9 cellular contexts compared by ENCODE assay signal in genomic region chr15:55222588-55222987, GRCh38. TPM values are rescaled to one million over a fixed set of nuclear protein-coding genes. Genes with fewer than 3 reads are reported as not detected.
A peak's percentile ranks its signal among the peaks of the same experiment; 100 is the strongest.
DNase-seq lines count a peak whose midpoint lies in the region; ATAC-seq and TF ChIP-seq lines count a peak whose summit lies in the region.
"Had no signal": no experiment of that assay in that cellular context is flagged by ENCODE, and none has a peak within 500 bp of the region (broad histone marks: within the 10 kb centered on the region; RNA-seq: fewer than 3 reads in every experiment).

No MANE protein-coding gene starts in this region.

- no peak for TF ChIP-seq POLR2A in stomach (IDR thresholded peaks at IDR 0.05)

- peak overlapping the region; percentile 8 for H3K4me3 Mint-ChIP-seq in activated naive CD4-positive, alpha-beta T cell treated with anti-CD3 and anti-CD28 coated beads, Interleukin-2, amount 10 ng/mL, durations not matched to agents 7 days and 5 days
- H3K4me3 Mint-ChIP-seq in T-helper 1 cell treated with Interleukin-12 subunit alpha and Interleukin-12 subunit beta and Interleukin-4 antibody, amounts not matched to agents 30 μg/mL and 1 μg/mL, for 36 hours: peak overlapping the region; percentile 38
- no peak overlapping the region for H3K4me3 Mint-ChIP-seq in chondrocyte (ENCODE audit: unreplicated experiment)

- peak overlapping the region; percentile 76 for H3K27ac Mint-ChIP-seq in activated naive CD4-positive, alpha-beta T cell treated with anti-CD3 and anti-CD28 coated beads, Interleukin-2, amount 10 ng/mL, durations not matched to agents 7 days and 5 days
- H3K27ac Mint-ChIP-seq in T-helper 1 cell treated with Interleukin-12 subunit alpha and Interleukin-12 subunit beta and Interleukin-4 antibody, amounts not matched to agents 30 μg/mL and 1 μg/mL, for 36 hours: peak overlapping the region; percentile 52
- no peak overlapping the region for H3K27ac Mint-ChIP-seq in chondrocyte (ENCODE audit: unreplicated experiment)

- H3K4me1 ChIP-seq in stomach: peaks cover 21 to 84% (median 26%) of the 10 kb centered on the region in 4 donors
- H3K4me1 ChIP-seq in psoas muscle: no peaks in the 10 kb centered on the region

- intact Hi-C loops in stomach (cut with DNase I; ENCODE audit: low total_unique reads): loop anchor here (10.0 kb wide), 1 partner anchor 212 kb away; no protein-coding TSS in a partner anchor
- intact Hi-C loops in psoas muscle (cut with DNase I): loop anchor here in 1 of 2 donors (5.0 kb wide), 1 partner anchor 60 kb away; no protein-coding TSS in a partner anchor

- peaks cover 84% of the 10 kb centered on the region for H3K4me1 Mint-ChIP-seq in activated naive CD4-positive, alpha-beta T cell treated with anti-CD3 and anti-CD28 coated beads, Interleukin-2, amount 10 ng/mL, durations not matched to agents 7 days and 5 days
- peaks cover 57% of the 10 kb centered on the region for H3K4me1 Mint-ChIP-seq in T-helper 1 cell treated with Interleukin-12 subunit alpha and Interleukin-12 subunit beta and Interleukin-4 antibody, amounts not matched to agents 30 μg/mL and 1 μg/mL, for 36 hours (ENCODE audit: low read depth)
- peaks cover 14% of the 10 kb centered on the region for H3K4me1 Mint-ChIP-seq in chondrocyte (ENCODE audit: low read depth)

- no peak for TF ChIP-seq EP300 in stomach (IDR thresholded peaks at IDR 0.05)

- no peak for DNase-seq in activated naive CD4-positive, alpha-beta T cell treated with anti-CD3 and anti-CD28 coated beads, Interleukin-2, amount 10 ng/mL, durations not matched to agents 7 days and 5 days
- no peak for DNase-seq in activated naive CD4-positive, alpha-beta T cell (lab: John Stamatoyannopoulos, UW)
- DNase-seq in stomach: no peak
- DNase-seq in H4 (ENCODE audit: low spot score): no peak
- no peak for DNase-seq in psoas muscle
- DNase-seq in chondrocyte (ENCODE audit: low spot score): no peak

- peaks cover 9 to 60% (median 49%) of the 10 kb centered on the region in 4 donors for H3K36me3 ChIP-seq in stomach
- H3K36me3 ChIP-seq in psoas muscle (ENCODE audit: insufficient read depth in 1 of 2, low read depth in 1 of 2): no peaks in the 10 kb centered on the region

- ATAC-seq in HG03064 (IDR thresholded peaks at IDR 0.05; ENCODE audit: low read depth, unreplicated experiment) (peak; percentile 62), psoas muscle (no peak)

- H3K27ac ChIP-seq in stomach: peak overlapping the region in 4 of 5 donors; percentile 2 to 88 (median 74)
- H3K27ac ChIP-seq in psoas muscle: no peak overlapping the region

- no peak for TF ChIP-seq CTCF in stomach (IDR thresholded peaks at IDR 0.05)
- TF ChIP-seq CTCF in psoas muscle (IDR thresholded peaks at IDR 0.05): no peak
- no peak for TF ChIP-seq CTCF in chondrocyte (IDR thresholded peaks at IDR 0.05)

- no peaks in the 10 kb centered on the region for H3K9me3 Mint-ChIP-seq in activated naive CD4-positive, alpha-beta T cell treated with anti-CD3 and anti-CD28 coated beads, Interleukin-2, amount 10 ng/mL, durations not matched to agents 7 days and 5 days
- no peaks in the 10 kb centered on the region for H3K9me3 Mint-ChIP-seq in T-helper 1 cell treated with Interleukin-12 subunit alpha and Interleukin-12 subunit beta and Interleukin-4 antibody, amounts not matched to agents 30 μg/mL and 1 μg/mL, for 36 hours
- no peaks in the 10 kb centered on the region for H3K9me3 Mint-ChIP-seq in chondrocyte (ENCODE audit: low read depth)

- CTCF ChIA-PET in activated naive CD4-positive, alpha-beta T cell treated with anti-CD3 and anti-CD28 coated beads, Interleukin-2, amount 10 ng/mL, durations not matched to agents 7 days and 5 days (lab: Charles Lee): interaction anchor here (0.7 to 1.3 kb wide), 3 partner anchors 57 to 68 kb away, joined by 3 to 7 read pairs (median 3); no protein-coding TSS in a partner anchor

- H3K36me3 Mint-ChIP-seq in activated naive CD4-positive, alpha-beta T cell treated with anti-CD3 and anti-CD28 coated beads, Interleukin-2, amount 10 ng/mL, durations not matched to agents 7 days and 5 days: peaks cover 56% of the 10 kb centered on the region
- peaks cover 41% of the 10 kb centered on the region for H3K36me3 Mint-ChIP-seq in T-helper 1 cell treated with Interleukin-12 subunit alpha and Interleukin-12 subunit beta and Interleukin-4 antibody, amounts not matched to agents 30 μg/mL and 1 μg/mL, for 36 hours (ENCODE audit: low read depth)
- peaks cover 3% of the 10 kb centered on the region for H3K36me3 Mint-ChIP-seq in chondrocyte (ENCODE audit: low read depth)

- no peak overlapping the region for H3K4me3 ChIP-seq in stomach
- no peak overlapping the region for H3K4me3 ChIP-seq in psoas muscle
- H3K4me3 ChIP-seq: skin epidermis had no signal

- no peaks in the 10 kb centered on the region for H3K27me3 Mint-ChIP-seq in activated naive CD4-positive, alpha-beta T cell treated with anti-CD3 and anti-CD28 coated beads, Interleukin-2, amount 10 ng/mL, durations not matched to agents 7 days and 5 days
- H3K27me3 Mint-ChIP-seq in T-helper 1 cell treated with Interleukin-12 subunit alpha and Interleukin-12 subunit beta and Interleukin-4 antibody, amounts not matched to agents 30 μg/mL and 1 μg/mL, for 36 hours (ENCODE audit: low read depth): no peaks in the 10 kb centered on the region
- no peaks in the 10 kb centered on the region for H3K27me3 Mint-ChIP-seq in chondrocyte (ENCODE audit: low read depth)

- H3K27me3 ChIP-seq in stomach (no peaks in the 10 kb centered on the region), psoas muscle (ENCODE audit: insufficient read depth in 3 of 3, low read length in 2 of 3) (no peaks in the 10 kb centered on the region)

- H3K9me3 ChIP-seq in stomach: no peaks in the 10 kb centered on the region
- H3K9me3 ChIP-seq in psoas muscle: no peaks in the 10 kb centered on the region

RNA-seq across cellular contexts. Expression of gene RSL24D1, which starts 25.8 kb away (rescaled TPM):
- 100 to 1,000 TPM in 2 of 5 donors, 10 to 100 TPM in 3; 22.2 to 115 (median 39.4) TPM for total RNA-seq in stomach
- polyA plus RNA-seq in stomach: 100 to 1,000 TPM in 1 of 3 donors, 10 to 100 TPM in 2; 84.9 to 187 (median 90.2) TPM
- 125 and 145 TPM in 2 replicates for total RNA-seq in H4 (2014; rRNA removed; shearing (Covaris generic))
- total RNA-seq in psoas muscle: 10 to 100 TPM; 37.9 to 61.0 (median 55.3) TPM
- 10 to 100 TPM; 60.0 to 73.7 (median 71.3) TPM for polyA plus RNA-seq in psoas muscle
- total RNA-seq in chondrocyte: 39.8 to 61.3 TPM (median 60.4 TPM) in 3 replicates
